ENCODE assay signal across 10 cellular contexts in genomic region chr14:22531451-22532344, GRCh38. TPM values are rescaled to one million over a fixed set of nuclear protein-coding genes. Genes with fewer than 3 reads are reported as not detected.
DNase-seq lines count a peak whose midpoint lies in the region; ATAC-seq and TF ChIP-seq lines count a peak whose summit lies in the region.
"Had no signal": no experiment of that assay in that cellular context is flagged by ENCODE, and none has a peak within 500 bp of the region (broad histone marks: within the 10 kb centered on the region; RNA-seq: fewer than 3 reads in every experiment).

No MANE protein-coding gene starts in this region.

- peak; percentile 60 for DNase-seq in naive B cell
- no peak for DNase-seq in BE2C
- no peak for DNase-seq in DMS153 treated with DMSO at 0.1 percent for 48 hours (lab: John Stamatoyannopoulos, UW; ENCODE audit: unreplicated experiment)
- no peak for DNase-seq in testis
- DNase-seq in colonic mucosa: no peak

- peaks cover 0 to 1% (median 0%) of the 10 kb centered on the region in 7 donors for H3K9me3 Mint-ChIP-seq in naive B cell

- 93% methylated on average over 5 of the region's 5 CpGs for WGBS in testis, 2 donors

- H3K4me3 Mint-ChIP-seq in naive B cell: peak overlapping the region; percentile 71 to 92 (median 84)

- ATAC-seq in GM18858 (IDR thresholded peaks at IDR 0.05; ENCODE audit: unreplicated experiment) (peak; percentile 71), GM21526 (IDR thresholded peaks at IDR 0.05; ENCODE audit: low FRiP score, unreplicated experiment) (peak; percentile 66), HG03457 (IDR thresholded peaks at IDR 0.05; ENCODE audit: unreplicated experiment) (peak; percentile 53), naive B cell (ENCODE audit: low read depth in 2 of 2) (peak; percentile 89 to 96)

- no peak for TF ChIP-seq POLR2A in testis (IDR thresholded peaks at IDR 0.05)

- H3K36me3 Mint-ChIP-seq in naive B cell: no peaks in the 10 kb centered on the region

- H3K27me3 Mint-ChIP-seq in naive B cell: no peaks in the 10 kb centered on the region

- H3K4me1 Mint-ChIP-seq in naive B cell: peaks cover 42 to 76% (median 56%) of the 10 kb centered on the region in 3 donors

- TF ChIP-seq CTCF in BE2C (IDR thresholded peaks at IDR 0.05; ENCODE audit: low read depth, low read length) (no peak), testis (IDR thresholded peaks at IDR 0.05) (no peak), colonic mucosa (IDR thresholded peaks at IDR 0.05) (no peak)

- H3K9me3 ChIP-seq in BE2C: no peaks in the 10 kb centered on the region
- H3K9me3 ChIP-seq in testis: no peaks in the 10 kb centered on the region
- H3K9me3 ChIP-seq in colonic mucosa: no peaks in the 10 kb centered on the region

- no peaks in the 10 kb centered on the region for H3K36me3 ChIP-seq in BE2C
- H3K36me3 ChIP-seq in testis (ENCODE audit: low read depth, missing control alignments): no peaks in the 10 kb centered on the region
- no peaks in the 10 kb centered on the region for H3K36me3 ChIP-seq in colonic mucosa

- H3K27me3 ChIP-seq in BE2C (no peaks in the 10 kb centered on the region), testis (no peaks in the 10 kb centered on the region), colonic mucosa (no peaks in the 10 kb centered on the region)

- peak overlapping the region; percentile 90 to 99 (median 96) for H3K27ac Mint-ChIP-seq in naive B cell

- no peak overlapping the region for H3K9ac ChIP-seq in colonic mucosa (ENCODE audit: low read depth in 2 of 2, low read length in 2 of 2)

- H3K4me1 ChIP-seq in BE2C (peaks cover 6% of the 10 kb centered on the region; the same call in 1 of the 2 replicates), testis (no peaks in the 10 kb centered on the region), colonic mucosa (no peaks in the 10 kb centered on the region)

- intact Hi-C loops in testis (cut with DNase I; ENCODE audit: low total_unique reads): no loop called here
- intact Hi-C loops in colonic mucosa (cut with DNase I): no loop called here

- no peak overlapping the region for H3K4me3 ChIP-seq in BE2C (ENCODE audit: low read depth, low read length)
- no peak overlapping the region for H3K4me3 ChIP-seq in testis
- H3K4me3 ChIP-seq in colonic mucosa: no peak overlapping the region
- H3K4me3 ChIP-seq: coronary artery, lung had no signal

- H3K27ac ChIP-seq in testis (no peak overlapping the region), colonic mucosa (no peak overlapping the region)

RNA-seq across cellular contexts. Expression of gene DAD1, which starts 57.3 kb away (rescaled TPM):
- polyA plus RNA-seq in naive B cell (ENCODE audit: low read depth in 6 of 6): 100 to 1,000 TPM; 427 to 721 (median 474) TPM
- 335 TPM for polyA plus RNA-seq in BE2C (2012; ENCODE audit: insufficient read depth, insufficient read length, low read depth)
- 100 to 1,000 TPM; 209 to 235 TPM for total RNA-seq in testis
- 350 TPM for polyA plus RNA-seq in testis (ENCODE audit: insufficient read depth, low read depth, low replicate concordance)
- total RNA-seq in colonic mucosa: 100 to 1,000 TPM; 163 to 219 TPM
